Comparison of ENCODE assay signal across 9 cellular contexts in genomic region chr3:197224034-197224444, GRCh38.
DNase-seq lines count a peak whose midpoint lies in the region; ATAC-seq, FAIRE-seq and TF ChIP-seq lines count a peak whose summit lies in the region.
"Had no signal": no experiment of that assay in that cellular context is flagged by ENCODE, and none has a peak within 500 bp of the region (broad histone marks: within the 10 kb centered on the region; RNA-seq: fewer than 3 reads in every experiment).

No MANE protein-coding gene starts in this region.

- no peaks in the 10 kb centered on the region for H3K9me3 Mint-ChIP-seq in stimulated activated naive B cell treated with anti-CD40 and anti-IgM and Interleukin-4, amounts not matched to agents 10 μg/mL and 1 μg/mL and 100 μg/mL, for 72 hours

- peak; percentile 97 for FAIRE-seq in G401.6 (lab: Jason Lieb, UNC)

- no peaks in the 10 kb centered on the region for H3K36me3 Mint-ChIP-seq in stimulated activated naive B cell treated with anti-CD40 and anti-IgM and Interleukin-4, amounts not matched to agents 10 μg/mL and 1 μg/mL and 100 μg/mL, for 72 hours

- no peaks in the 10 kb centered on the region for H3K36me3 ChIP-seq in right atrium auricular region
- H3K36me3 ChIP-seq: upper lobe of left lung had no signal

- H3K27me3 Mint-ChIP-seq in stimulated activated naive B cell treated with anti-CD40 and anti-IgM and Interleukin-4, amounts not matched to agents 10 μg/mL and 1 μg/mL and 100 μg/mL, for 72 hours = no peaks in the 10 kb centered on the region

- DNase-seq in 8988T = peak; percentile 20
- DNase-seq in NCI-H1694 (lab: John Stamatoyannopoulos, UW) = peak; percentile 49
- DNase-seq in right atrium auricular region (ENCODE audit: low spot score) = no peak
- DNase-seq in stimulated activated naive B cell treated with anti-CD40 and anti-IgM and Interleukin-4, amounts not matched to agents 10 μg/mL and 1 μg/mL and 100 μg/mL, for 72 hours = no peak

- H3K4me3 ChIP-seq in WI38 (ENCODE audit: low read depth, low read length) = no peak overlapping the region
- no peak overlapping the region for H3K4me3 ChIP-seq in right atrium auricular region
- H3K4me3 ChIP-seq: upper lobe of left lung had no signal

- TF ChIP-seq CTCF in WI38 (IDR thresholded peaks at IDR 0.05; ENCODE audit: low read depth, low read length) (peak; percentile 42), right atrium auricular region (IDR thresholded peaks at IDR 0.05) (peak; percentile 20 to 67)

- no peaks in the 10 kb centered on the region for H3K9me3 ChIP-seq in right atrium auricular region
- H3K9me3 ChIP-seq: upper lobe of left lung had no signal

- no peaks in the 10 kb centered on the region for H3K27me3 ChIP-seq in right atrium auricular region
- H3K27me3 ChIP-seq: upper lobe of left lung had no signal

- H3K4me1 Mint-ChIP-seq in stimulated activated naive B cell treated with anti-CD40 and anti-IgM and Interleukin-4, amounts not matched to agents 10 μg/mL and 1 μg/mL and 100 μg/mL, for 72 hours = peaks cover 14 to 31% of the 10 kb centered on the region in 2 donors

- peaks cover 0 to 41% of the 10 kb centered on the region in 2 donors for H3K4me1 ChIP-seq in right atrium auricular region

- no peak overlapping the region for H3K27ac ChIP-seq in right atrium auricular region
- H3K27ac ChIP-seq: upper lobe of left lung had no signal

- no peak overlapping the region for H3K27ac Mint-ChIP-seq in stimulated activated naive B cell treated with anti-CD40 and anti-IgM and Interleukin-4, amounts not matched to agents 10 μg/mL and 1 μg/mL and 100 μg/mL, for 72 hours

- ATAC-seq in stimulated activated naive B cell treated with anti-CD40 and anti-IgM and Interleukin-4, amounts not matched to agents 10 μg/mL and 1 μg/mL and 100 μg/mL, for 72 hours (replicated peaks) = peak; percentile 48 to 74
- ATAC-seq in HG03139 (IDR thresholded peaks at IDR 0.05; ENCODE audit: unreplicated experiment) (no peak), GM18867 (IDR thresholded peaks at IDR 0.05; ENCODE audit: unreplicated experiment) (no peak)

- H3K4me3 Mint-ChIP-seq in stimulated activated naive B cell treated with anti-CD40 and anti-IgM and Interleukin-4, amounts not matched to agents 10 μg/mL and 1 μg/mL and 100 μg/mL, for 72 hours = no peak overlapping the region

Comparison
In these comparisons a context has a peak if more than half of its experiments do, and no peak if none do; other contexts are left out.
1. DNase-seq: peak in 8988T (single experiment) and NCI-H1694 (single experiment); none in right atrium auricular region (single experiment) and stimulated activated naive B cell treated with anti-CD40 and anti-IgM and Interleukin-4, amounts not matched to agents 10 μg/mL and 1 μg/mL and 100 μg/mL, for 72 hours (single experiment).
2. ATAC-seq: peak in stimulated activated naive B cell treated with anti-CD40 and anti-IgM and Interleukin-4, amounts not matched to agents 10 μg/mL and 1 μg/mL and 100 μg/mL, for 72 hours (2 of 2); none in HG03139 (single experiment) and GM18867 (single experiment).